ENCODE assay signal across 9 cellular contexts in the genomic region with DNA sequence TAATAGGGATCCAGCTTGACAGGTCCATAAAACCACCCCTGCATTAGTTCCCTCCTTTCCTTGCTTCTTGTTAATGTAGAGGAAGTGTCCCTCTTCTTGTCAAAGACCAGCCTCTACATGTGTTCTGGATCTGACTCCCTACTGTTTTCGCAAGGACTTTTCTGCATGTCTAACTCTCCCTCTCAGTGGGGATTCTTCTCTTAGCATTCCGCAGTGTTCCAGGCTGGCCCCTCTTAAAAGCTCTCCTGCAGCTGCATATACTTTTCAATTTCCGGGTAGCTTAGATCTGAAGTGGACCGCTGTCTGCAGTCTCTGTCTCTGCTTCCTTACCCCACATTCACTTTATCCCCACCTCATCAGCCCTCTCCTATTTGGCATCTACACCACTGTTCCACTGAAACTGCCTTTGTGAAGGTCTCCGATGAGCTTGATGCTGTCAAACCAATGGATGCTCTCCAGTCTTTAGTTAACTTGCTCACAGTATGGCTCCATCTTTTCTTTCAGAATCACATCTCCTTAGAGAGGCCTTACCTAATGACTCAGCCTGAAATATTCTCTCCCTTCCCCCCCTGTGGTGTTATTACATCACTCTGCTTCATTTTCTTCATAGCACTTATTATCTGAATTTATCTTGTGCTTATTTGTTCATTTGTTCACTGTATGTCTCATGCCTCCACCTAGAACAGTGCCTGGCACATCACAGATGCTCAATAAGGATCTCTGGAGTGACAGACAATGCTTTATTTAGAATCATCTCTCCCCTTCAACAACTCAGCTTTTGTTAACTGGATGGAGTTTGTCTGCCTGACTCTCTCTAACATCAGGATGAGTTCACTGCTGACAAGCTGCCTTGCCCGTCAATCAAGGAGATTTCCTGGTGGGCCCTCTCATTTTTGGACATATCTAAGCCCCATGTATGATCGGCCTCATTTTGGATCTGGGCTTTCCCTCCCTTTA.
DNase-seq lines count a peak whose midpoint lies in the region; ATAC-seq and TF ChIP-seq lines count a peak whose summit lies in the region.
"Had no signal": no experiment of that assay in that cellular context is flagged by ENCODE, and none has a peak within 500 bp of the region (broad histone marks: within the 10 kb centered on the region; RNA-seq: fewer than 3 reads in every experiment).

No MANE protein-coding gene starts in this region.

- no peak for ATAC-seq in GM18517 (IDR thresholded peaks at IDR 0.05; ENCODE audit: unreplicated experiment)
- ATAC-seq in HG03108 (IDR thresholded peaks at IDR 0.05; ENCODE audit: unreplicated experiment), result no peak

- POLR2A ChIA-PET in HEK293 (lab: Yijun Ruan, JAX), result no interaction called here
- POLR2A ChIA-PET in RWPE1 (lab: Yijun Ruan, JAX; ENCODE audit: low non-redundant PET), result no interaction called here

- H3K27ac ChIP-seq in HEK293 (ENCODE audit: extremely low read depth, low read depth, low read length), result no peak overlapping the region
- H3K27ac ChIP-seq in RWPE1, result no peak overlapping the region

- DNase-seq in RWPE1 (ENCODE audit: low spot score) (peak; percentile 20), globus pallidus (ENCODE audit: low spot score) (peak; percentile 58), stromal cell of bone marrow (ENCODE audit: low read depth) (peak; percentile 31), HK-2 (ENCODE audit: unreplicated experiment) (no peak), activated gamma-delta T cell treated with Interleukin-2 at 50 U/mL for 16 hours (no peak)
- DNase-seq: activated T-cell treated with anti-CD3 and anti-CD28 coated beads, Interleukin-2, amount 50 U/mL, for 48 hours had no signal

- no peaks in the 10 kb centered on the region for H3K4me1 ChIP-seq in HEK293 (ENCODE audit: control insufficient read depth, insufficient read depth, low read length)

- TF ChIP-seq CTCF in HEK293 (tag by site-specific recombination; IDR thresholded peaks at IDR 0.05), result no peak
- TF ChIP-seq CTCF in RWPE1 (conservative IDR thresholded peaks at IDR 0.05; ENCODE audit: low read depth), result no peak

- H3K36me3 ChIP-seq in HEK293 (ENCODE audit: control insufficient read depth in 2 of 2, insufficient read depth in 1 of 2, low read length in 2 of 2), result no peaks in the 10 kb centered on the region

- CTCF ChIA-PET in HEK293 (lab: Yijun Ruan, JAX) (interaction anchor here (0.7 kb wide), 1 partner anchor 73 kb away, joined by 3 read pairs; no protein-coding TSS in a partner anchor), RWPE1 (lab: Yijun Ruan, JAX) (no interaction called here)

- H3K4me3 ChIP-seq in HEK293 (ENCODE audit: low read depth, low read length), result no peak overlapping the region

- H3K9me3 ChIP-seq in HEK293 (ENCODE audit: control insufficient read depth, insufficient read depth, low read depth, low read length), result no peaks in the 10 kb centered on the region

TF ChIP-seq in HEK293, 187 proteins besides CTCF, POLR2A, EP300 and RAD21 (continues in another document):
- TF ChIP-seq, protein P1, sequence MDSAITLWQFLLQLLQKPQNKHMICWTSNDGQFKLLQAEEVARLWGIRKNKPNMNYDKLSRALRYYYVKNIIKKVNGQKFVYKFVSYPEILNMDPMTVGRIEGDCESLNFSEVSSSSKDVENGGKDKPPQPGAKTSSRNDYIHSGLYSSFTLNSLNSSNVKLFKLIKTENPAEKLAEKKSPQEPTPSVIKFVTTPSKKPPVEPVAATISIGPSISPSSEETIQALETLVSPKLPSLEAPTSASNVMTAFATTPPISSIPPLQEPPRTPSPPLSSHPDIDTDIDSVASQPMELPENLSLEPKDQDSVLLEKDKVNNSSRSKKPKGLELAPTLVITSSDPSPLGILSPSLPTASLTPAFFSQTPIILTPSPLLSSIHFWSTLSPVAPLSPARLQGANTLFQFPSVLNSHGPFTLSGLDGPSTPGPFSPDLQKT (IDR thresholded peaks at IDR 0.05; ENCODE audit: borderline replicate concordance, low read depth, low read length), result no peak
- TF ChIP-seq, protein P2, sequence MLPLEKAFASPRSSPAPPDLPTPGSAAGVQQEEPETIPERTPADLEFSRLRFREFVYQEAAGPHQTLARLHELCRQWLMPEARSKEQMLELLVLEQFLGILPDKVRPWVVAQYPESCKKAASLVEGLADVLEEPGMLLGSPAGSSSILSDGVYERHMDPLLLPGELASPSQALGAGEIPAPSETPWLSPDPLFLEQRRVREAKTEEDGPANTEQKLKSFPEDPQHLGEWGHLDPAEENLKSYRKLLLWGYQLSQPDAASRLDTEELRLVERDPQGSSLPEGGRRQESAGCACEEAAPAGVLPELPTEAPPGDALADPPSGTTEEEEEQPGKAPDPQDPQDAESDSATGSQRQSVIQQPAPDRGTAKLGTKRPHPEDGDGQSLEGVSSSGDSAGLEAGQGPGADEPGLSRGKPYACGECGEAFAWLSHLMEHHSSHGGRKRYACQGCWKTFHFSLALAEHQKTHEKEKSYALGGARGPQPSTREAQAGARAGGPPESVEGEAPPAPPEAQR (tag by site-specific recombination; IDR thresholded peaks at IDR 0.05), result no peak
- TF ChIP-seq MEIS1 (CRISPR knock-in tag; IDR thresholded peaks at IDR 0.05; ENCODE audit: borderline replicate concordance), result no peak
- no peak for TF ChIP-seq ZBTB21 (tag by site-specific recombination; IDR thresholded peaks at IDR 0.05)
- TF ChIP-seq PBX3 (CRISPR knock-in tag; IDR thresholded peaks at IDR 0.05), result no peak
- TF ChIP-seq IKZF3 (tag by site-specific recombination; IDR thresholded peaks at IDR 0.05), result no peak
- TF ChIP-seq ZNF184 (tag by site-specific recombination; IDR thresholded peaks at IDR 0.05), result no peak
- TF ChIP-seq, protein P3, sequence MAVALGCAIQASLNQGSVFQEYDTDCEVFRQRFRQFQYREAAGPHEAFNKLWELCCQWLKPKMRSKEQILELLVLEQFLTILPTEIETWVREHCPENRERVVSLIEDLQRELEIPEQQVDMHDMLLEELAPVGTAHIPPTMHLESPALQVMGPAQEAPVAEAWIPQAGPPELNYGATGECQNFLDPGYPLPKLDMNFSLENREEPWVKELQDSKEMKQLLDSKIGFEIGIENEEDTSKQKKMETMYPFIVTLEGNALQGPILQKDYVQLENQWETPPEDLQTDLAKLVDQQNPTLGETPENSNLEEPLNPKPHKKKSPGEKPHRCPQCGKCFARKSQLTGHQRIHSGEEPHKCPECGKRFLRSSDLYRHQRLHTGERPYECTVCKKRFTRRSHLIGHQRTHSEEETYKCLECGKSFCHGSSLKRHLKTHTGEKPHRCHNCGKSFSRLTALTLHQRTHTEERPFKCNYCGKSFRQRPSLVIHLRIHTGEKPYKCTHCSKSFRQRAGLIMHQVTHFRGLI (tag by site-specific recombination; IDR thresholded peaks at IDR 0.05), result no peak
- no peak for TF ChIP-seq ZNF433 (tag by site-specific recombination; IDR thresholded peaks at IDR 0.05; ENCODE audit: low read depth)
- no peak for TF ChIP-seq ZNF670 (tag by site-specific recombination; IDR thresholded peaks at IDR 0.05; ENCODE audit: low read depth)
- no peak for TF ChIP-seq ZNF664 (tag by site-specific recombination; IDR thresholded peaks at IDR 0.05)
- TF ChIP-seq ZNF140 (tag by site-specific recombination; IDR thresholded peaks at IDR 0.05), result no peak
- TF ChIP-seq WT1 (tag by site-specific recombination; IDR thresholded peaks at IDR 0.05), result no peak
- no peak for TF ChIP-seq KLF10 (tag by site-specific recombination; IDR thresholded peaks at IDR 0.05)
- TF ChIP-seq INSM2 (tag by site-specific recombination; IDR thresholded peaks at IDR 0.05), result no peak
- 0 out of 2 replicates have a peak, but pooled peaks have one; percentile 19 for TF ChIP-seq ZNF335 (tag by site-specific recombination; conservative IDR thresholded peaks at IDR 0.05)

Comparison
In these comparisons a context has a peak if more than half of its experiments do, and no peak if none do; other contexts are left out.
1. DNase-seq: peak in RWPE1 (single experiment), globus pallidus (single experiment) and stromal cell of bone marrow (single experiment); none in HK-2 (single experiment) and activated gamma-delta T cell treated with Interleukin-2 at 50 U/mL for 16 hours (single experiment).